12 cellular contexts compared by ENCODE assay signal in the genomic region with DNA sequence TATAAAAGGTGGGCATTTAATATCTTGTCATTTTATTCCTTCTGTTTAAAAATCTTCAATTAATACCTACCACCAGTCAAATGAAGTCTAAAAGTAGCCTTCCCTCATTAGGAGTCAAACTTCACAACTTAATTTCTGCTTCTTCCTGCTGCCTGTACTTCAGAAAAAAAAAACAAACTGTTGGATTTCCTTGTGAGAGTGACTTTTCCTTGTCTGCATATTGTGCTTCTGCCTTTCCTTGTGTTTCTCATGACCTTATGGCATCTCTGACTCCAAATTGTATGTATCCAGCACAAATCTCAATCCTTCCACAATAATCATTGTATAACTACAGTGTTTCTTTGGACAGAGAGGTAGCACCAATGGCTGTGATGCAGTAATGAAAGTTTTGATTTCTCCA.
"Had no signal": no experiment of that assay in that cellular context is flagged by ENCODE, and none has a peak within 500 bp of the region (broad histone marks: within the 10 kb centered on the region; RNA-seq: fewer than 3 reads in every experiment).

No MANE protein-coding gene starts in this region.

- H3K27me3 ChIP-seq: left lung had no signal

- H3K27me3 Mint-ChIP-seq: activated CD4-positive, alpha-beta T cell treated with anti-CD3 and anti-CD28 coated beads, Interleukin-2, amount 10 ng/mL, durations not matched to agents 24 days and 14 days; central memory CD8-positive, alpha-beta T cell; stimulated activated memory B cell treated with anti-CD40 and anti-IgM and Interleukin-4, amounts not matched to agents 10 μg/mL and 1 μg/mL and 100 μg/mL, for 72 hours; type B pancreatic cell had no signal

- H3K9me3 ChIP-seq: left lung had no signal

- DNase-seq: activated CD4-positive, alpha-beta T cell treated with anti-CD3 and anti-CD28 coated beads, Interleukin-2, amount 10 ng/mL, durations not matched to agents 24 days and 14 days; activated naive CD4-positive, alpha-beta T cell treated with Interleukin-2 at 50 U/mL for 16 hours; dermis blood vessel endothelial cell; endodermal cell; foreskin melanocyte; left lung; posterior cingulate gyrus had no signal

- H3K4me3 ChIP-seq: left lung, smooth muscle cell had no signal

- H3K4me3 Mint-ChIP-seq: activated CD4-positive, alpha-beta T cell treated with anti-CD3 and anti-CD28 coated beads, Interleukin-2, amount 10 ng/mL, durations not matched to agents 24 days and 14 days; central memory CD8-positive, alpha-beta T cell; endodermal cell; stimulated activated memory B cell treated with anti-CD40 and anti-IgM and Interleukin-4, amounts not matched to agents 10 μg/mL and 1 μg/mL and 100 μg/mL, for 72 hours; type B pancreatic cell; WTC11 had no signal

- ATAC-seq: left lung; stimulated activated memory B cell treated with anti-CD40 and anti-IgM and Interleukin-4, amounts not matched to agents 10 μg/mL and 1 μg/mL and 100 μg/mL, for 72 hours; WTC11 had no signal

- H3K4me2 ChIP-seq: smooth muscle cell had no signal

- H3K9me3 Mint-ChIP-seq: activated CD4-positive, alpha-beta T cell treated with anti-CD3 and anti-CD28 coated beads, Interleukin-2, amount 10 ng/mL, durations not matched to agents 24 days and 14 days; central memory CD8-positive, alpha-beta T cell; stimulated activated memory B cell treated with anti-CD40 and anti-IgM and Interleukin-4, amounts not matched to agents 10 μg/mL and 1 μg/mL and 100 μg/mL, for 72 hours; WTC11 had no signal

- H3K36me3 ChIP-seq: left lung had no signal

- H3K27ac Mint-ChIP-seq: activated CD4-positive, alpha-beta T cell treated with anti-CD3 and anti-CD28 coated beads, Interleukin-2, amount 10 ng/mL, durations not matched to agents 24 days and 14 days; endodermal cell; stimulated activated memory B cell treated with anti-CD40 and anti-IgM and Interleukin-4, amounts not matched to agents 10 μg/mL and 1 μg/mL and 100 μg/mL, for 72 hours; type B pancreatic cell; WTC11 had no signal

- H3K27ac ChIP-seq: left lung had no signal
